ENCODE assay signal across 24 cellular contexts in the genomic region with DNA sequence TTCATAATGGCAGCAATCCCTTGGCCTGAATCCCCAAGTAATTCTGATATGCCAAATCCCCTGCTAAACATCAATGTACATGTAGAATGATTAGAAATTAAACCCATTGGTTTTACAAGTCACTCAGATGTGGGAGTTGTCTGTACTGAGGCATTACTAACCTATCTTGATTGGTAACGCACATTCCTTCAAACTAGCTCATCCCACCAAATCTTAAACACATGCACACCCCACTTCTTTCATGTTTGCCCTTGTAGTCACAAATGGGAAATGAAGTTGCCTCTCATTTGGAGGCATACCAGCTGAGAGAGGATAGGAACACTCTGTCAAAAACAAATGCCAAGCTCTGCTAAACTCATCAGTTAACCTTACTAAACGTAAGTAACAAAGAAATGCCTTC. TPM values are rescaled to one million over a fixed set of nuclear protein-coding genes. Genes with fewer than 3 reads are reported as not detected.
DNase-seq lines count a peak whose midpoint lies in the region; ATAC-seq and TF ChIP-seq lines count a peak whose summit lies in the region.
"Had no signal": no experiment of that assay in that cellular context is flagged by ENCODE, and none has a peak within 500 bp of the region (broad histone marks: within the 10 kb centered on the region; RNA-seq: fewer than 3 reads in every experiment).

No MANE protein-coding gene starts in this region.

- H3K27me3 Mint-ChIP-seq in T-helper 17 cell = no peaks in the 10 kb centered on the region
- H3K27me3 Mint-ChIP-seq: activated naive CD8-positive, alpha-beta T cell; CD4-positive, alpha-beta T cell had no signal

- ATAC-seq in T-helper 17 cell (no peak), GM21367 (IDR thresholded peaks at IDR 0.05; ENCODE audit: unreplicated experiment) (no peak)
- ATAC-seq: body of pancreas, GM12878, left lobe of liver, right lobe of liver had no signal

- in situ Hi-C loops in GM13976 (cut with MboI; ENCODE audit: low sequenced_read_pairs, unreplicated experiment) = no loop called here

- H3K4me1 ChIP-seq in effector memory CD4-positive, alpha-beta T cell (ENCODE audit: control insufficient read depth, insufficient read depth, low read length, poor library complexity, severe bottlenecking) = no peaks in the 10 kb centered on the region
- H3K4me1 ChIP-seq: body of pancreas, right lobe of liver had no signal

- no peak overlapping the region for H3K4me3 ChIP-seq in fibroblast of mammary gland (ENCODE audit: control insufficient read depth, low read depth, low read length)
- no peak overlapping the region for H3K4me3 ChIP-seq in effector memory CD4-positive, alpha-beta T cell (ENCODE audit: insufficient read depth, low read depth, low read length, poor library complexity, severe bottlenecking)
- H3K4me3 ChIP-seq: body of pancreas, coronary artery, GM12878, right lobe of liver had no signal

- H3K36me3 Mint-ChIP-seq in T-helper 17 cell (ENCODE audit: low read depth) = peaks cover 9% of the 10 kb centered on the region

- peak overlapping the region; percentile 84 for H3K27ac Mint-ChIP-seq in T-helper 17 cell
- H3K27ac Mint-ChIP-seq: CD4-positive, alpha-beta T cell had no signal

- H3K9me3 ChIP-seq in T-helper 17 cell (ENCODE audit: control insufficient read depth, low read length, poor library complexity, severe bottlenecking) = no peaks in the 10 kb centered on the region
- no peaks in the 10 kb centered on the region for H3K9me3 ChIP-seq in effector memory CD4-positive, alpha-beta T cell (ENCODE audit: control insufficient read depth, low read length)
- H3K9me3 ChIP-seq: body of pancreas, right lobe of liver had no signal

- intact Hi-C loops in cardiac septum (cut with DNase I) = no loop called here

- no peak for TF ChIP-seq CTCF in fibroblast of mammary gland (conservative IDR thresholded peaks at IDR 0.05; ENCODE audit: control insufficient read depth, insufficient read depth, low read depth, low read length)
- no peak for TF ChIP-seq CTCF in GM13976 (IDR thresholded peaks at IDR 0.05; ENCODE audit: borderline replicate concordance, control extremely low read depth, extremely low read depth, insufficient read depth, missing control alignments)

- H3K27ac ChIP-seq in effector memory CD4-positive, alpha-beta T cell (ENCODE audit: insufficient read depth, low read length, poor library complexity, severe bottlenecking) = no peak overlapping the region
- H3K27ac ChIP-seq: body of pancreas, coronary artery, right lobe of liver had no signal

- H3K4me1 Mint-ChIP-seq in T-helper 17 cell = peaks cover 11% of the 10 kb centered on the region

- peaks cover 85% of the 10 kb centered on the region for H3K36me3 ChIP-seq in effector memory CD4-positive, alpha-beta T cell (ENCODE audit: control insufficient read depth, insufficient read depth, low read length)

- no peaks in the 10 kb centered on the region for H3K27me3 ChIP-seq in effector memory CD4-positive, alpha-beta T cell (replicated peaks; ENCODE audit: control insufficient read depth, insufficient read depth, low read length, poor library complexity, severe bottlenecking)
- H3K27me3 ChIP-seq: body of pancreas, right lobe of liver had no signal

- DNase-seq in AG08395 (ENCODE audit: low spot score) = peak; percentile 22
- peak; percentile 34 for DNase-seq in EH (ENCODE audit: low read depth)
- DNase-seq in T-helper 17 cell = no peak
- DNase-seq in fibroblast of mammary gland (ENCODE audit: low read depth) = peak; percentile 53
- no peak for DNase-seq in GM13976 (ENCODE audit: low spot score)
- no peak for DNase-seq in cardiac septum (ENCODE audit: low spot score)
- no peak for DNase-seq in effector memory CD4-positive, alpha-beta T cell
- DNase-seq: activated CD8-positive, alpha-beta memory T cell treated with anti-CD3 and anti-CD28 coated beads for 24 hours; body of pancreas; CD4-positive, alpha-beta T cell; GDM1; head of caudate nucleus; Karpas-422; NCI-H187; NCI-H774; right lobe of liver; stimulated activated CD4-positive, alpha-beta T cell treated with anti-CD3 and anti-CD28 coated beads, Interleukin-15, amount 100 ng/mL, for 24 hours; substantia nigra; SW 1271 had no signal

- no peak overlapping the region for H3K4me3 Mint-ChIP-seq in T-helper 17 cell
- H3K4me3 Mint-ChIP-seq: activated naive CD8-positive, alpha-beta T cell; CD4-positive, alpha-beta T cell had no signal

RNA-seq across cellular contexts. Expression of a gene that starts 29.1 kb away (rescaled TPM):
- total RNA-seq in T-helper 17 cell (100 to 1,000 TPM; 344 to 450 TPM), cardiac septum (153 TPM)

RNA-seq across cellular contexts. Expression of a gene that starts 50.7 kb away (rescaled TPM):
- total RNA-seq in T-helper 17 cell (10 to 100 TPM; 31.6 to 45.0 TPM), cardiac septum (10.9 TPM)

RNA-seq across cellular contexts. Expression of a gene that starts 54.0 kb away (rescaled TPM):
- total RNA-seq in T-helper 17 cell (100 to 1,000 TPM; 166 to 169 TPM), cardiac septum (30.6 TPM)

Comparison
In these comparisons a context has a peak if more than half of its experiments do, and no peak if none do; other contexts are left out.
1. DNase-seq: peak in AG08395 (single experiment), EH (single experiment) and fibroblast of mammary gland (single experiment); none in T-helper 17 cell (0 of 3), GM13976 (single experiment), cardiac septum (single experiment) and effector memory CD4-positive, alpha-beta T cell (0 of 3).